In the genomic region with DNA sequence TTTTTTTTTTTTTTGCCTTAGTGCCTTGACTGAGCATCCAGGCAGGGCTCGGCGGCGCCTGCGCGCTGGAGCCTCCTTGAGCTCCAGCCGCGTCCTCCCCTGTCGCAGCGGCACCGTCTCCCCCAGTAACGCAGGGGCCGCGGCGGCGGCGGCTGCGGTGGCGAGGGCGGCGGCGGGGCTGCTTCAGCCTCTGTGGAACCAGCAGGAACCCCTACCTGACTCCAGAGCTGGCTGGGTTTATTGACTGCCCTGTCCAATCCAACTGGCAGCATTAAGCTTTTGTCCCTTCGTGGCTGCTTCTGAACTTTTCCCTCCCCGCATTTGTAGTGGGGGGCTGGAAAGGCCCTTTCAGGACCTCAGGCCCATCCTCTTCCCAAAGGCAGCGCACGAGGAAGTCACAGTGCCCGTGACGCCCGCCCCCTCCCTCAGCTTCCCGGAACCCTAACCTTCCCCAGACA, we compare ENCODE assay signal across 8 cellular contexts. TPM values are rescaled to one million over a fixed set of nuclear protein-coding genes. Genes with fewer than 3 reads are reported as not detected.
A peak's percentile ranks its signal among the peaks of the same experiment; 100 is the strongest.
DNase-seq lines count a peak whose midpoint lies in the region; ATAC-seq and TF ChIP-seq lines count a peak whose summit lies in the region.

A gene with protein sequence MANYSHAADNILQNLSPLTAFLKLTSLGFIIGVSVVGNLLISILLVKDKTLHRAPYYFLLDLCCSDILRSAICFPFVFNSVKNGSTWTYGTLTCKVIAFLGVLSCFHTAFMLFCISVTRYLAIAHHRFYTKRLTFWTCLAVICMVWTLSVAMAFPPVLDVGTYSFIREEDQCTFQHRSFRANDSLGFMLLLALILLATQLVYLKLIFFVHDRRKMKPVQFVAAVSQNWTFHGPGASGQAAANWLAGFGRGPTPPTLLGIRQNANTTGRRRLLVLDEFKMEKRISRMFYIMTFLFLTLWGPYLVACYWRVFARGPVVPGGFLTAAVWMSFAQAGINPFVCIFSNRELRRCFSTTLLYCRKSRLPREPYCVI (minus strand): TSS at position 397 of the 458 bp plus-strand sequence. CDS start 2,106 bp downstream, outside the sequence.

- peak; percentile 51 for DNase-seq in COR-L47 (lab: John Stamatoyannopoulos, UW)
- DNase-seq in KBM-7: peak; percentile 82
- DNase-seq in T-helper 2 cell: peak in 4 of 5 experiments; percentile 2 to 61 (median 14)
- DNase-seq in caudate nucleus (lab: John Stamatoyannopoulos, UW): peak in 43 of 61 donors; percentile 3 to 77 (median 45)
- DNase-seq in iris pigment epithelial cell (ENCODE audit: low read depth): peak; percentile 63
- DNase-seq in spleen: peak; percentile 82

- TF ChIP-seq POLR2A in spleen (IDR thresholded peaks at IDR 0.05): peak in 1 of 3 donors; percentile 39

- no peaks in the 10 kb centered on the region for H3K36me3 ChIP-seq in spleen

- peak; percentile 78 for ATAC-seq in GM21381 (IDR thresholded peaks at IDR 0.05; ENCODE audit: unreplicated experiment)
- no peak for ATAC-seq in GM21367 (IDR thresholded peaks at IDR 0.05; ENCODE audit: unreplicated experiment)

- TF ChIP-seq CTCF in spleen (IDR thresholded peaks at IDR 0.05 in 8 of 11, conservative IDR thresholded peaks at IDR 0.05 in 3 of 11): no peak

- in situ Hi-C loops in KBM-7 (cut with MboI; ENCODE audit: low pct_unique_long_range_greater_than_20kb, low sequenced_read_pairs): no loop called here

- H3K27ac ChIP-seq in caudate nucleus (ENCODE audit: low read depth, low read length) (peak within 1 kb of the TSS; percentile 64), spleen (peak within 1 kb of the TSS in 7 of 8 donors; percentile 20 to 81 (median 68))

- 0 to 3% (median 1%) methylated on average over 16 to 29 of the region's 29 CpGs for WGBS in spleen, 5 donors

- no peaks in the 10 kb centered on the region for H3K9me3 ChIP-seq in spleen

- intact Hi-C loops in spleen (cut with DNase I; ENCODE audit: low total_unique reads): no loop called here

- H3K4me3 ChIP-seq in spleen: peak within 1 kb of the TSS; percentile 18 to 69 (median 36)

- H3K4me1 ChIP-seq in spleen: peaks cover 0 to 16% (median 9%) of the 10 kb centered on the region in 6 donors

- H3K27me3 ChIP-seq in spleen (replicated peaks in 1 of 7): peaks cover 0 to 54% (median 5%) of the 10 kb centered on the region in 7 donors

RNA-seq across cellular contexts. Expression of the gene that starts here (rescaled TPM):
- 10 to 100 TPM in 1 of 7 donors, 1 to 10 TPM in 6; 3.0 to 11.3 (median 6.9) TPM for total RNA-seq in spleen
- polyA plus RNA-seq in spleen: 1 to 10 TPM; 1.3 to 2.5 (median 1.8) TPM

Comparison
In these comparisons a context has a peak if more than half of its experiments do, and no peak if none do; other contexts are left out.
1. DNase-seq: peak in every context shown above with its lines; median percentile 82 in KBM-7; 82 in spleen; 63 in iris pigment epithelial cell; 51 in COR-L47; 45 in caudate nucleus; 14 in T-helper 2 cell.